ENCODE assay signal across 11 cellular contexts in the genomic region with DNA sequence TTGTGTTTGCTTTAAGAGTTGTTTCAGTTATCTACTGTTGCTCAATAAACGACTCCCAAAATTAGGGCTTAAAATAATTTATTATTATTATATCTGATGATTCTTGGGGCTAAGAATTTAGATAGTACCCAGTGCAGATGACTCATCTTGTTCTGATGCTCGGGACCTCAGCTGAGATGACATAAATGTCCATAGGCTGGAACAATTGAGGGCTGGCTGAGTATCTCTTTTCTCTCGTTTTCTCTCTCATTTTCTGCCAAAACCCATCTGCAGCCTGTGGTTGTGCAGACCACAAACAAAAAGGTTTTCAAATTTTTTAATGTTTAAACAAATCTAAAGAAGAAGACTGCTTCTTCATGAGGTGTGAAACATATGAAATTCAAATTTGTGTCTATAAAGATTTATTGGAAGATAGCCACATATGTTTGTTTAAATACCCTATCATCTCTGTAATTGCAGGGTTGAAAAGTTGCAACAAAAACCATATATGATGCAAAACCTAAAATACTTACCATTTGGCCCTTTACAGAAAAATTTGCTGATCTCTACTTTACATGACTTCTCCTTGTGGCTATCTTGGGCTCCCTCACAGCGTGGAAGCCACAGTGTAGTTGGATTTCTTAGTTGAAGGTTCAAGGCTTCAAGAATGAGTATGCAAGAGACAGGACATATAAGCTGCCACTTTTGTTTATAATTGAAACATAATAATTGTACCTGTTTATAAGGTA. TPM values are rescaled to one million over a fixed set of nuclear protein-coding genes. Genes with fewer than 3 reads are reported as not detected.
A peak's percentile ranks its signal among the peaks of the same experiment; 100 is the strongest.
DNase-seq lines count a peak whose midpoint lies in the region; ATAC-seq, FAIRE-seq and TF ChIP-seq lines count a peak whose summit lies in the region.
"Had no signal": no experiment of that assay in that cellular context is flagged by ENCODE, and none has a peak within 500 bp of the region (broad histone marks: within the 10 kb centered on the region; RNA-seq: fewer than 3 reads in every experiment).

No MANE protein-coding gene starts in this region.

- no peak for DNase-seq in GM12891 (ENCODE audit: insufficient read length, low spot score)
- DNase-seq in activated CD8-positive, alpha-beta T cell treated with anti-CD3 and anti-CD28 coated beads for 36 hours: peak; percentile 55
- peak in 1 of 10 donors; percentile 20 for DNase-seq in naive thymus-derived CD8-positive, alpha-beta T cell
- DNase-seq in NOMO-1 treated with DMSO at 0.1 percent for 48 hours (lab: John Stamatoyannopoulos, UW; ENCODE audit: unreplicated experiment): no peak
- no peak for DNase-seq in SHP77 treated with DMSO at 0.1 percent for 48 hours (lab: John Stamatoyannopoulos, UW)
- DNase-seq in WTC11 (ENCODE audit: low spot score): no peak
- DNase-seq in NCI-H345 treated with DMSO at 0.1 percent for 48 hours (lab: John Stamatoyannopoulos, UW; ENCODE audit: unreplicated experiment): no peak
- DNase-seq: erythroblast; stimulated activated CD4-positive, alpha-beta T cell treated with anti-CD3 and anti-CD28 coated beads, Interleukin-4, amount 100 ng/mL, for 24 hours had no signal

- no peak for TF ChIP-seq POLR2A in GM12891 (IDR thresholded peaks at IDR 0.05; ENCODE audit: low read depth, low read length)

- CTCF ChIA-PET in activated CD8-positive, alpha-beta T cell treated with anti-CD3 and anti-CD28 coated beads for 36 hours (lab: Charles Lee): interaction anchor here (0.9 to 7.4 kb wide), 7 partner anchors 9 to 100 kb away, joined by 3 to 95 read pairs (median 5); partner anchors contain the start of gene PTPRC
- CTCF ChIA-PET in WTC11 (lab: Charles Lee): no interaction called here

- intact Hi-C loops in activated CD8-positive, alpha-beta T cell treated with anti-CD3 and anti-CD28 coated beads for 36 hours (cut with micrococcal nuclease): loop anchor here (5.0 kb wide), 2 partner anchors 33 to 102 kb away; no protein-coding TSS in a partner anchor

- no peak for TF ChIP-seq CTCF in activated CD8-positive, alpha-beta T cell treated with anti-CD3 and anti-CD28 coated beads for 36 hours (IDR thresholded peaks at IDR 0.05)
- no peak for TF ChIP-seq CTCF in WTC11 (IDR thresholded peaks at IDR 0.05)

- peak overlapping the region; percentile 34 for H3K4me3 Mint-ChIP-seq in activated CD8-positive, alpha-beta T cell treated with anti-CD3 and anti-CD28 coated beads for 36 hours
- H3K4me3 Mint-ChIP-seq in naive thymus-derived CD8-positive, alpha-beta T cell: peak overlapping the region; percentile 23 to 72 (median 46)
- no peak overlapping the region for H3K4me3 Mint-ChIP-seq in WTC11
- H3K4me3 Mint-ChIP-seq: mesothelial cell of epicardium had no signal

- ATAC-seq in HG02798 (IDR thresholded peaks at IDR 0.05; ENCODE audit: poor library complexity, unreplicated experiment) (peak; percentile 28), WTC11 (no peak)
- ATAC-seq in activated CD8-positive, alpha-beta T cell treated with anti-CD3 and anti-CD28 coated beads for 36 hours: no peak
- ATAC-seq in naive thymus-derived CD8-positive, alpha-beta T cell: peak in 1 of 2 donors; percentile 5

- H3K27me3 Mint-ChIP-seq in activated CD8-positive, alpha-beta T cell treated with anti-CD3 and anti-CD28 coated beads for 36 hours: no peaks in the 10 kb centered on the region
- H3K27me3 Mint-ChIP-seq in naive thymus-derived CD8-positive, alpha-beta T cell: no peaks in the 10 kb centered on the region
- no peaks in the 10 kb centered on the region for H3K27me3 Mint-ChIP-seq in WTC11 (ENCODE audit: low read depth)

- POLR2A ChIA-PET in activated CD8-positive, alpha-beta T cell treated with anti-CD3 and anti-CD28 coated beads for 36 hours (lab: Charles Lee): interaction anchor here (0.8 to 7.4 kb wide), 8 partner anchors 13 to 105 kb away, joined by 3 to 118 read pairs (median 4); partner anchors contain the start of gene PTPRC
- POLR2A ChIA-PET in naive thymus-derived CD8-positive, alpha-beta T cell (lab: Charles Lee): interaction anchor here (0.6 to 7.3 kb wide), 8 partner anchors 9 to 58 kb away, joined by 3 to 178 read pairs (median 5); partner anchors contain the start of gene PTPRC
- POLR2A ChIA-PET in WTC11 (lab: Charles Lee): no interaction called here

- peak overlapping the region; percentile 85 for H3K27ac Mint-ChIP-seq in activated CD8-positive, alpha-beta T cell treated with anti-CD3 and anti-CD28 coated beads for 36 hours
- peak overlapping the region; percentile 80 to 98 (median 93) for H3K27ac Mint-ChIP-seq in naive thymus-derived CD8-positive, alpha-beta T cell
- no peak overlapping the region for H3K27ac Mint-ChIP-seq in WTC11
- H3K27ac Mint-ChIP-seq: mesothelial cell of epicardium had no signal

- peaks cover 28% of the 10 kb centered on the region for H3K36me3 Mint-ChIP-seq in activated CD8-positive, alpha-beta T cell treated with anti-CD3 and anti-CD28 coated beads for 36 hours (ENCODE audit: low read depth)
- no peaks in the 10 kb centered on the region for H3K36me3 Mint-ChIP-seq in naive thymus-derived CD8-positive, alpha-beta T cell
- H3K36me3 Mint-ChIP-seq in WTC11: no peaks in the 10 kb centered on the region
- H3K36me3 Mint-ChIP-seq: mesothelial cell of epicardium had no signal

- H3K4me1 Mint-ChIP-seq in activated CD8-positive, alpha-beta T cell treated with anti-CD3 and anti-CD28 coated beads for 36 hours (ENCODE audit: low read depth): peaks cover 90% of the 10 kb centered on the region
- peaks cover 59 to 98% (median 95%) of the 10 kb centered on the region in 4 donors for H3K4me1 Mint-ChIP-seq in naive thymus-derived CD8-positive, alpha-beta T cell
- H3K4me1 Mint-ChIP-seq in WTC11: peaks cover 9% of the 10 kb centered on the region
- H3K4me1 Mint-ChIP-seq: mesothelial cell of epicardium had no signal

- peak; percentile 23 for FAIRE-seq in GM12891 (lab: Jason Lieb, UNC)

- peaks cover 1% of the 10 kb centered on the region for H3K9me3 Mint-ChIP-seq in activated CD8-positive, alpha-beta T cell treated with anti-CD3 and anti-CD28 coated beads for 36 hours
- peaks cover 0 to 11% (median 0%) of the 10 kb centered on the region in 9 donors for H3K9me3 Mint-ChIP-seq in naive thymus-derived CD8-positive, alpha-beta T cell
- no peaks in the 10 kb centered on the region for H3K9me3 Mint-ChIP-seq in WTC11
- H3K9me3 Mint-ChIP-seq: mesothelial cell of epicardium had no signal

TF ChIP-seq in GM12891, 5 proteins besides CTCF, POLR2A, EP300 and RAD21:
- no peak for TF ChIP-seq PAX5 (IDR thresholded peaks at IDR 0.05; ENCODE audit: insufficient read depth, low read length, severe bottlenecking)

TF ChIP-seq in WTC11, 78 proteins besides CTCF, POLR2A, EP300 and RAD21 (continues in another document):
- no peak for TF ChIP-seq HMGA2 (CRISPR knock-in tag; IDR thresholded peaks at IDR 0.05)
- TF ChIP-seq FOXP4 (CRISPR knock-in tag; IDR thresholded peaks at IDR 0.05): no peak
- TF ChIP-seq GTF2I (CRISPR knock-in tag; conservative IDR thresholded peaks at IDR 0.05): no peak
- no peak for TF ChIP-seq ATF2 (CRISPR knock-in tag; IDR thresholded peaks at IDR 0.05; ENCODE audit: borderline replicate concordance, low read depth)
- no peak for TF ChIP-seq E2F1 (CRISPR knock-in tag; IDR thresholded peaks at IDR 0.05)
- TF ChIP-seq, protein P1, sequence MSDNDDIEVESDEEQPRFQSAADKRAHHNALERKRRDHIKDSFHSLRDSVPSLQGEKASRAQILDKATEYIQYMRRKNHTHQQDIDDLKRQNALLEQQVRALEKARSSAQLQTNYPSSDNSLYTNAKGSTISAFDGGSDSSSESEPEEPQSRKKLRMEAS (CRISPR knock-in tag; IDR thresholded peaks at IDR 0.05): no peak
- no peak for TF ChIP-seq ZNF671 (CRISPR knock-in tag; IDR thresholded peaks at IDR 0.05)

RNA-seq across cellular contexts. Expression of gene PTPRC, which starts 14.8 kb away (rescaled TPM):
- 55.1 TPM for polyA plus RNA-seq in GM12891 (2012; ENCODE audit: low read depth, missing spikeins)
- total RNA-seq in activated CD8-positive, alpha-beta T cell treated with anti-CD3 and anti-CD28 coated beads for 36 hours: 100 to 1,000 TPM; 475 to 499 TPM
- total RNA-seq in naive thymus-derived CD8-positive, alpha-beta T cell: 100 to 1,000 TPM; 906 to 970 TPM
- 1,000 to 10,000 TPM in 2 of 3 donors, 100 to 1,000 TPM in 1; 980 to 1,253 (median 1,023) TPM for polyA plus RNA-seq in naive thymus-derived CD8-positive, alpha-beta T cell
- total RNA-seq in WTC11 (2021): 0.71 to 1.4 TPM (median 1.2 TPM) in 3 replicates
- total RNA-seq: mesothelial cell of epicardium had no signal

Comparison
In these comparisons a context has a peak if more than half of its experiments do, and no peak if none do; other contexts are left out.
1. RNA of gene PTPRC, which starts 14.8 kb away (total RNA-seq): 906 to 970 TPM in naive thymus-derived CD8-positive, alpha-beta T cell and 475 to 499 TPM in activated CD8-positive, alpha-beta T cell treated with anti-CD3 and anti-CD28 coated beads for 36 hours; 0.71 to 1.4 TPM in WTC11; every median in the first group is over 100 times any median in the second.